ENCODE assay signal across 1 cellular context in the genomic region with DNA sequence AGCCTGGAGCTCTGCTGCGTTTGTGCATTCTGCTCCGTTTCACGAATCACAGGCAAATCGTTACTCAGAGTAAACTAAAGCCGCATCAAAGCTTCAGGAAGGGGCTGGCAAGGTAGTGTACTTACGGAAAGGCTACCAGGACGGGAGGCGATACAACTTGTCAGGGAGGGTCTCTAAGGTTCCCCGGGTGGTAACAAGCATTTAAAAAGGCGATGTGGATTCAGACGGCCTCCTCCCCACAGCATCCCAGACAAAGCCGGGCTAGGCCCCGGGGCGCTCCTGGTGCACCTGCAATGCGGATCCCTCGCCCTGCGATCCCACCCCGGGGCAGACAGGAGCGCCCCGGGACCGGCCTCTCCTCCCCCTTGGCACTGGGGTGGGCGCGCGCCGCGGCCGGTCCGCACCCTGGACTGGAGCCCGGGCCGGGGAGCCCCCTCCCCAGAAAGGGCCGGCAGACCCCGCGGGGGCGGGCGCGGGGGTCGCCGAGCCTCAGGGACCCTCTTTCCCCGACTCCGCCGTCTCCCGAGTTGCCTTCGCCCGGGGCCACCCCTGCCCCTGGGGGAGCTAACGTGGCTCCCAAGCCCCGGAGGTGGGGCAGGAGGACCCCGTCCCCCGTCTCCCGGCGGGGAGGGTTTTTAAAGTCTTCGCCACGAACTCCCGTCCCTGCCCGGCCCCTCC.
A peak's percentile ranks its signal among the peaks of the same experiment; 100 is the strongest.
TF ChIP-seq lines count a peak whose summit lies in the region.

No MANE protein-coding gene starts in this region.

TF ChIP-seq in HEK293, 187 proteins besides CTCF, POLR2A, EP300 and RAD21 (continued from another document and continues in another):
- TF ChIP-seq, protein P1, sequence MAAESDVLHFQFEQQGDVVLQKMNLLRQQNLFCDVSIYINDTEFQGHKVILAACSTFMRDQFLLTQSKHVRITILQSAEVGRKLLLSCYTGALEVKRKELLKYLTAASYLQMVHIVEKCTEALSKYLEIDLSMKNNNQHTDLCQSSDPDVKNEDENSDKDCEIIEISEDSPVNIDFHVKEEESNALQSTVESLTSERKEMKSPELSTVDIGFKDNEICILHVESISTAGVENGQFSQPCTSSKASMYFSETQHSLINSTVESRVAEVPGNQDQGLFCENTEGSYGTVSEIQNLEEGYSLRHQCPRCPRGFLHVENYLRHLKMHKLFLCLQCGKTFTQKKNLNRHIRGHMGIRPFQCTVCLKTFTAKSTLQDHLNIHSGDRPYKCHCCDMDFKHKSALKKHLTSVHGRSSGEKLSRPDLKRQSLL (tag by site-specific recombination; IDR thresholded peaks at IDR 0.05), result no peak
- TF ChIP-seq ZNF10 (tag by site-specific recombination; IDR thresholded peaks at IDR 0.05), result no peak
- peak; percentile 33 for TF ChIP-seq SP3 (tag by site-specific recombination; IDR thresholded peaks at IDR 0.05)
- TF ChIP-seq ZBTB20 (tag by site-specific recombination; IDR thresholded peaks at IDR 0.05), result peak; percentile 86
- TF ChIP-seq ZBTB8A (tag by site-specific recombination; IDR thresholded peaks at IDR 0.05), result peak; percentile 74
- TF ChIP-seq ZNF701 (tag by site-specific recombination; IDR thresholded peaks at IDR 0.05), result no peak
- no peak for TF ChIP-seq ZNF792 (tag by site-specific recombination; IDR thresholded peaks at IDR 0.05)
- 0 out of 2 replicates have a peak, but pooled peaks have one; percentile 66 for TF ChIP-seq ZEB2 (tag by site-specific recombination; IDR thresholded peaks at IDR 0.05)
- no peak for TF ChIP-seq SALL2 (tag by site-specific recombination; IDR thresholded peaks at IDR 0.05; ENCODE audit: borderline replicate concordance)
- TF ChIP-seq ZNF626 (tag by site-specific recombination; IDR thresholded peaks at IDR 0.05), result no peak
- no peak for TF ChIP-seq ZNF404 (tag by site-specific recombination; IDR thresholded peaks at IDR 0.05)
- 0 out of 2 replicates have a peak, but pooled peaks have one; percentile 34 for TF ChIP-seq ZNF501 (tag by site-specific recombination; IDR thresholded peaks at IDR 0.05)
- TF ChIP-seq, protein P2, sequence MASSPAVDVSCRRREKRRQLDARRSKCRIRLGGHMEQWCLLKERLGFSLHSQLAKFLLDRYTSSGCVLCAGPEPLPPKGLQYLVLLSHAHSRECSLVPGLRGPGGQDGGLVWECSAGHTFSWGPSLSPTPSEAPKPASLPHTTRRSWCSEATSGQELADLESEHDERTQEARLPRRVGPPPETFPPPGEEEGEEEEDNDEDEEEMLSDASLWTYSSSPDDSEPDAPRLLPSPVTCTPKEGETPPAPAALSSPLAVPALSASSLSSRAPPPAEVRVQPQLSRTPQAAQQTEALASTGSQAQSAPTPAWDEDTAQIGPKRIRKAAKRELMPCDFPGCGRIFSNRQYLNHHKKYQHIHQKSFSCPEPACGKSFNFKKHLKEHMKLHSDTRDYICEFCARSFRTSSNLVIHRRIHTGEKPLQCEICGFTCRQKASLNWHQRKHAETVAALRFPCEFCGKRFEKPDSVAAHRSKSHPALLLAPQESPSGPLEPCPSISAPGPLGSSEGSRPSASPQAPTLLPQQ (tag by site-specific recombination; IDR thresholded peaks at IDR 0.05), result peak; percentile 69
- TF ChIP-seq ZFHX2 (tag by site-specific recombination; conservative IDR thresholded peaks at IDR 0.05), result no peak
- TF ChIP-seq ZNF350 (tag by site-specific recombination; IDR thresholded peaks at IDR 0.05), result no peak
- TF ChIP-seq ZNF16 (tag by site-specific recombination; IDR thresholded peaks at IDR 0.05; ENCODE audit: low read depth), result no peak
- peak; percentile 9; the same call in 1 of the 2 replicates for TF ChIP-seq SP2 (tag by site-specific recombination; IDR thresholded peaks at IDR 0.05)
- TF ChIP-seq ZBTB7A (tag by site-specific recombination; IDR thresholded peaks at IDR 0.05; ENCODE audit: low read depth), result peak; percentile 47; the same call in 1 of the 2 replicates
- no peak for TF ChIP-seq ZNF169 (tag by site-specific recombination; IDR thresholded peaks at IDR 0.05)
- TF ChIP-seq ZNF175 (tag by site-specific recombination; IDR thresholded peaks at IDR 0.05), result no peak
- no peak for TF ChIP-seq ZNF24 (tag by site-specific recombination; IDR thresholded peaks at IDR 0.05)
- peak; percentile 82 for TF ChIP-seq ZBTB48 (tag by site-specific recombination; IDR thresholded peaks at IDR 0.05)
- no peak for TF ChIP-seq SCRT2 (tag by site-specific recombination; IDR thresholded peaks at IDR 0.05)
- TF ChIP-seq, protein P3, sequence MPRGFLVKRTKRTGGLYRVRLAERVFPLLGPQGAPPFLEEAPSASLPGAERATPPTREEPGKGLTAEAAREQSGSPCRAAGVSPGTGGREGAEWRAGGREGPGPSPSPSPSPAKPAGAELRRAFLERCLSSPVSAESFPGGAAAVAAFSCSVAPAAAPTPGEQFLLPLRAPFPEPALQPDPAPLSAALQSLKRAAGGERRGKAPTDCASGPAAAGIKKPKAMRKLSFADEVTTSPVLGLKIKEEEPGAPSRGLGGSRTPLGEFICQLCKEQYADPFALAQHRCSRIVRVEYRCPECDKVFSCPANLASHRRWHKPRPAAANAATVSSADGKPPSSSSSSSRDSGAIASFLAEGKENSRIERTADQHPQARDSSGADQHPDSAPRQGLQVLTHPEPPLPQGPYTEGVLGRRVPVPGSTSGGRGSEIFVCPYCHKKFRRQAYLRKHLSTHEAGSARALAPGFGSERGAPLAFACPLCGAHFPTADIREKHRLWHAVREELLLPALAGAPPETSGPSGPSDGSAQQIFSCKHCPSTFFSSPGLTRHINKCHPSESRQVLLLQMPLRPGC (tag by site-specific recombination; IDR thresholded peaks at IDR 0.05), result 0 out of 2 replicates have a peak, but pooled peaks have one; percentile 18
- TF ChIP-seq, protein P4, sequence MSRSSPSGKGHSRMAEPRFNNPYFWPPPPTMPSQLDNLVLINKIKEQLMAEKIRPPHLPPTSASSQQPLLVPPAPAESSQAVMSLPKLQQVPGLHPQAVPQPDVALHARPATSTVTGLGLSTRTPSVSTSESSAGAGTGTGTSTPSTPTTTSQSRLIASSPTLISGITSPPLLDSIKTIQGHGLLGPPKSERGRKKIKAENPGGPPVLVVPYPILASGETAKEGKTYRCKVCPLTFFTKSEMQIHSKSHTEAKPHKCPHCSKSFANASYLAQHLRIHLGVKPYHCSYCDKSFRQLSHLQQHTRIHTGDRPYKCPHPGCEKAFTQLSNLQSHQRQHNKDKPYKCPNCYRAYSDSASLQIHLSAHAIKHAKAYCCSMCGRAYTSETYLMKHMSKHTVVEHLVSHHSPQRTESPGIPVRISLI (tag by site-specific recombination; IDR thresholded peaks at IDR 0.05), result no peak
- no peak for TF ChIP-seq ZNF621 (tag by site-specific recombination; IDR thresholded peaks at IDR 0.05)
- no peak for TF ChIP-seq ZNF677 (tag by site-specific recombination; IDR thresholded peaks at IDR 0.05)
- TF ChIP-seq, protein P5, sequence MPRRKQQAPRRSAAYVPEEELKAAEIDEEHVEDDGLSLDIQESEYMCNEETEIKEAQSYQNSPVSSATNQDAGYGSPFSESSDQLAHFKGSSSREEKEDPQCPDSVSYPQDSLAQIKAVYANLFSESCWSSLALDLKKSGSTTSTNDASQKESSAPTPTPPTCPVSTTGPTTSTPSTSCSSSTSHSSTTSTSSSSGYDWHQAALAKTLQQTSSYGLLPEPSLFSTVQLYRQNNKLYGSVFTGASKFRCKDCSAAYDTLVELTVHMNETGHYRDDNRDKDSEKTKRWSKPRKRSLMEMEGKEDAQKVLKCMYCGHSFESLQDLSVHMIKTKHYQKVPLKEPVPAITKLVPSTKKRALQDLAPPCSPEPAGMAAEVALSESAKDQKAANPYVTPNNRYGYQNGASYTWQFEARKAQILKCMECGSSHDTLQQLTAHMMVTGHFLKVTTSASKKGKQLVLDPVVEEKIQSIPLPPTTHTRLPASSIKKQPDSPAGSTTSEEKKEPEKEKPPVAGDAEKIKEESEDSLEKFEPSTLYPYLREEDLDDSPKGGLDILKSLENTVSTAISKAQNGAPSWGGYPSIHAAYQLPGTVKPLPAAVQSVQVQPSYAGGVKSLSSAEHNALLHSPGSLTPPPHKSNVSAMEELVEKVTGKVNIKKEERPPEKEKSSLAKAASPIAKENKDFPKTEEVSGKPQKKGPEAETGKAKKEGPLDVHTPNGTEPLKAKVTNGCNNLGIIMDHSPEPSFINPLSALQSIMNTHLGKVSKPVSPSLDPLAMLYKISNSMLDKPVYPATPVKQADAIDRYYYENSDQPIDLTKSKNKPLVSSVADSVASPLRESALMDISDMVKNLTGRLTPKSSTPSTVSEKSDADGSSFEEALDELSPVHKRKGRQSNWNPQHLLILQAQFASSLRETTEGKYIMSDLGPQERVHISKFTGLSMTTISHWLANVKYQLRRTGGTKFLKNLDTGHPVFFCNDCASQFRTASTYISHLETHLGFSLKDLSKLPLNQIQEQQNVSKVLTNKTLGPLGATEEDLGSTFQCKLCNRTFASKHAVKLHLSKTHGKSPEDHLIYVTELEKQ (tag by site-specific recombination; IDR thresholded peaks at IDR 0.05; ENCODE audit: borderline replicate concordance), result no peak
- TF ChIP-seq, protein P6, sequence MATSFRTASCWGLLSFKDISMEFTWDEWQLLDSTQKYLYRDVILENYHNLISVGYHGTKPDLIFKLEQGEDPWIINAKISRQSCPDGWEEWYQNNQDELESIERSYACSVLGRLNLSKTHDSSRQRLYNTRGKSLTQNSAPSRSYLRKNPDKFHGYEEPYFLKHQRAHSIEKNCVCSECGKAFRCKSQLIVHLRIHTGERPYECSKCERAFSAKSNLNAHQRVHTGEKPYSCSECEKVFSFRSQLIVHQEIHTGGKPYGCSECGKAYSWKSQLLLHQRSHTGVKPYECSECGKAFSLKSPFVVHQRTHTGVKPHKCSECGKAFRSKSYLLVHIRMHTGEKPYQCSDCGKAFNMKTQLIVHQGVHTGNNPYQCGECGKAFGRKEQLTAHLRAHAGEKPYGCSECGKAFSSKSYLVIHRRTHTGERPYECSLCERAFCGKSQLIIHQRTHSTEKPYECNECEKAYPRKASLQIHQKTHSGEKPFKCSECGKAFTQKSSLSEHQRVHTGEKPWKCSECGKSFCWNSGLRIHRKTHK (tag by site-specific recombination; IDR thresholded peaks at IDR 0.05), result no peak
- peak; percentile 71 for TF ChIP-seq GLIS2 (tag by site-specific recombination; IDR thresholded peaks at IDR 0.05)
- TF ChIP-seq ZNF311 (tag by site-specific recombination; IDR thresholded peaks at IDR 0.05; ENCODE audit: borderline replicate concordance), result no peak
- TF ChIP-seq ZSCAN23 (tag by site-specific recombination; IDR thresholded peaks at IDR 0.05), result no peak
- TF ChIP-seq ZBTB17 (tag by site-specific recombination; IDR thresholded peaks at IDR 0.05), result peak; percentile 77
- peak; percentile 21; the same call in 1 of the 2 replicates for TF ChIP-seq WT1 (tag by site-specific recombination; IDR thresholded peaks at IDR 0.05)
- TF ChIP-seq OSR2 (tag by site-specific recombination; IDR thresholded peaks at IDR 0.05), result peak; percentile 11; the same call in 1 of the 2 replicates
- TF ChIP-seq, protein P7, sequence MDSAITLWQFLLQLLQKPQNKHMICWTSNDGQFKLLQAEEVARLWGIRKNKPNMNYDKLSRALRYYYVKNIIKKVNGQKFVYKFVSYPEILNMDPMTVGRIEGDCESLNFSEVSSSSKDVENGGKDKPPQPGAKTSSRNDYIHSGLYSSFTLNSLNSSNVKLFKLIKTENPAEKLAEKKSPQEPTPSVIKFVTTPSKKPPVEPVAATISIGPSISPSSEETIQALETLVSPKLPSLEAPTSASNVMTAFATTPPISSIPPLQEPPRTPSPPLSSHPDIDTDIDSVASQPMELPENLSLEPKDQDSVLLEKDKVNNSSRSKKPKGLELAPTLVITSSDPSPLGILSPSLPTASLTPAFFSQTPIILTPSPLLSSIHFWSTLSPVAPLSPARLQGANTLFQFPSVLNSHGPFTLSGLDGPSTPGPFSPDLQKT (IDR thresholded peaks at IDR 0.05; ENCODE audit: borderline replicate concordance, low read depth, low read length), result no peak
- TF ChIP-seq ZNF211 (tag by site-specific recombination; IDR thresholded peaks at IDR 0.05; ENCODE audit: low read depth), result no peak
- no peak for TF ChIP-seq ZNF596 (tag by site-specific recombination; IDR thresholded peaks at IDR 0.05)
- no peak for TF ChIP-seq ZNF2 (tag by site-specific recombination; IDR thresholded peaks at IDR 0.05)
- TF ChIP-seq ZNF660 (tag by site-specific recombination; IDR thresholded peaks at IDR 0.05), result peak; percentile 14
- TF ChIP-seq ZNF600 (tag by site-specific recombination; IDR thresholded peaks at IDR 0.05), result peak; percentile 89
- TF ChIP-seq, protein P8, sequence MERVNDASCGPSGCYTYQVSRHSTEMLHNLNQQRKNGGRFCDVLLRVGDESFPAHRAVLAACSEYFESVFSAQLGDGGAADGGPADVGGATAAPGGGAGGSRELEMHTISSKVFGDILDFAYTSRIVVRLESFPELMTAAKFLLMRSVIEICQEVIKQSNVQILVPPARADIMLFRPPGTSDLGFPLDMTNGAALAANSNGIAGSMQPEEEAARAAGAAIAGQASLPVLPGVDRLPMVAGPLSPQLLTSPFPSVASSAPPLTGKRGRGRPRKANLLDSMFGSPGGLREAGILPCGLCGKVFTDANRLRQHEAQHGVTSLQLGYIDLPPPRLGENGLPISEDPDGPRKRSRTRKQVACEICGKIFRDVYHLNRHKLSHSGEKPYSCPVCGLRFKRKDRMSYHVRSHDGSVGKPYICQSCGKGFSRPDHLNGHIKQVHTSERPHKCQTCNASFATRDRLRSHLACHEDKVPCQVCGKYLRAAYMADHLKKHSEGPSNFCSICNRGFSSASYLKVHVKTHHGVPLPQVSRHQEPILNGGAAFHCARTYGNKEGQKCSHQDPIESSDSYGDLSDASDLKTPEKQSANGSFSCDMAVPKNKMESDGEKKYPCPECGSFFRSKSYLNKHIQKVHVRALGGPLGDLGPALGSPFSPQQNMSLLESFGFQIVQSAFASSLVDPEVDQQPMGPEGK (tag by site-specific recombination; IDR thresholded peaks at IDR 0.05), result 0 out of 2 replicates have a peak, but pooled peaks have one; percentile 55
- TF ChIP-seq, protein P9, sequence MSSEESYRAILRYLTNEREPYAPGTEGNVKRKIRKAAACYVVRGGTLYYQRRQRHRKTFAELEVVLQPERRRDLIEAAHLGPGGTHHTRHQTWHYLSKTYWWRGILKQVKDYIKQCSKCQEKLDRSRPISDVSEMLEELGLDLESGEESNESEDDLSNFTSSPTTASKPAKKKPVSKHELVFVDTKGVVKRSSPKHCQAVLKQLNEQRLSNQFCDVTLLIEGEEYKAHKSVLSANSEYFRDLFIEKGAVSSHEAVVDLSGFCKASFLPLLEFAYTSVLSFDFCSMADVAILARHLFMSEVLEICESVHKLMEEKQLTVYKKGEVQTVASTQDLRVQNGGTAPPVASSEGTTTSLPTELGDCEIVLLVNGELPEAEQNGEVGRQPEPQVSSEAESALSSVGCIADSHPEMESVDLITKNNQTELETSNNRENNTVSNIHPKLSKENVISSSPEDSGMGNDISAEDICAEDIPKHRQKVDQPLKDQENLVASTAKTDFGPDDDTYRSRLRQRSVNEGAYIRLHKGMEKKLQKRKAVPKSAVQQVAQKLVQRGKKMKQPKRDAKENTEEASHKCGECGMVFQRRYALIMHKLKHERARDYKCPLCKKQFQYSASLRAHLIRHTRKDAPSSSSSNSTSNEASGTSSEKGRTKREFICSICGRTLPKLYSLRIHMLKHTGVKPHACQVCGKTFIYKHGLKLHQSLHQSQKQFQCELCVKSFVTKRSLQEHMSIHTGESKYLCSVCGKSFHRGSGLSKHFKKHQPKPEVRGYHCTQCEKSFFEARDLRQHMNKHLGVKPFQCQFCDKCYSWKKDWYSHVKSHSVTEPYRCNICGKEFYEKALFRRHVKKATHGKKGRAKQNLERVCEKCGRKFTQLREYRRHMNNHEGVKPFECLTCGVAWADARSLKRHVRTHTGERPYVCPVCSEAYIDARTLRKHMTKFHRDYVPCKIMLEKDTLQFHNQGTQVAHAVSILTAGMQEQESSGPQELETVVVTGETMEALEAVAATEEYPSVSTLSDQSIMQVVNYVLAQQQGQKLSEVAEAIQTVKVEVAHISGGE (tag by site-specific recombination; conservative IDR thresholded peaks at IDR 0.05; ENCODE audit: low read depth), result peak; percentile 59
- peak; percentile 44; the same call in 1 of the 2 replicates for TF ChIP-seq KLF10 (tag by site-specific recombination; IDR thresholded peaks at IDR 0.05)
